Comparison of ENCODE assay signal across 22 cellular contexts in genomic region chr11:2127357-2127971, GRCh38. TPM values are rescaled to one million over a fixed set of nuclear protein-coding genes. Genes with fewer than 3 reads are reported as not detected.
"Had no signal": no experiment of that assay in that cellular context is flagged by ENCODE, and none has a peak within 500 bp of the region (broad histone marks: within the 10 kb centered on the region; RNA-seq: fewer than 3 reads in every experiment).

No MANE protein-coding gene starts in this region.

- FAIRE-seq: astrocyte, endothelial cell of umbilical vein had no signal

- H3K9ac ChIP-seq: parathyroid adenoma had no signal

- H3K79me2 ChIP-seq: parathyroid adenoma had no signal

- H3K27ac ChIP-seq: breast epithelium, esophagus muscularis mucosa, neutrophil, parathyroid adenoma, suprapubic skin, transverse colon, vagina had no signal

- H3K27me3 ChIP-seq: vagina had no signal

- ATAC-seq: SK-N-SH treated with all-trans-retinoic acid at 6 μM for 48 hours had no signal

- H2AFZ ChIP-seq: parathyroid adenoma had no signal

- H3K9me3 ChIP-seq: breast epithelium, esophagus muscularis mucosa, neutrophil, suprapubic skin, transverse colon, vagina had no signal

- H3K36me3 ChIP-seq: breast epithelium, neutrophil, suprapubic skin, transverse colon, vagina had no signal

- H3K4me3 ChIP-seq: breast epithelium, esophagus muscularis mucosa, suprapubic skin, transverse colon, vagina had no signal

- H3K4me1 ChIP-seq: breast epithelium, esophagus muscularis mucosa, parathyroid adenoma, suprapubic skin, transverse colon, vagina had no signal

- DNase-seq: activated CD4-positive, alpha-beta T cell treated with anti-CD3 and anti-CD28 coated beads, Interleukin-2, amount 10 ng/mL, durations not matched to agents 7 days and 5 days; activated CD8-positive, alpha-beta memory T cell treated with anti-CD3 and anti-CD28 coated beads, Interleukin-2, amount 50 U/mL, for 4 hours; activated effector memory CD4-positive, alpha-beta T cell treated with Interleukin-2 at 50 U/mL for 16 hours; activated naive CD4-positive, alpha-beta T cell treated with anti-CD3 and anti-CD28 coated beads, Interleukin-2, amount 50 U/mL, for 16 hours; activated T-cell treated with anti-CD3 and anti-CD28 coated beads, Interleukin-2, amount 50 U/mL, for 48 hours; cerebellar nuclear complex; effector memory CD4-positive, alpha-beta T cell; stimulated activated CD4-positive, alpha-beta T cell treated with anti-CD3 and anti-CD28 coated beads, Interleukin-12 subunit alpha, Interleukin-12 subunit beta, amount 100 ng/mL, for 4 hours; stimulated activated CD4-positive, alpha-beta T cell treated with anti-CD3 and anti-CD28 coated beads, Interleukin-1b, Interleukin-23, amount 100 ng/mL, for 48 hours; transverse colon had no signal

RNA-seq across cellular contexts. Expression of gene INS, which starts 33.5 kb away (rescaled TPM):
- total RNA-seq: activated CD4-positive, alpha-beta T cell treated with anti-CD3 and anti-CD28 coated beads, Interleukin-2, amount 10 ng/mL, durations not matched to agents 7 days and 5 days; astrocyte; breast epithelium; endothelial cell of umbilical vein; esophagus muscularis mucosa; lung microvascular endothelial cell; renal cortical epithelial cell; suprapubic skin; T-helper 1 cell treated with Interleukin-12 subunit alpha and Interleukin-12 subunit beta and Interleukin-4 antibody, amounts not matched to agents 30 ng/mL and 1 ng/mL, for 36 hours; transverse colon; vagina had no signal
- polyA plus RNA-seq: endothelial cell of umbilical vein had no signal

RNA-seq across cellular contexts. Expression of gene TH, which starts 44.2 kb away (rescaled TPM):
- total RNA-seq: activated CD4-positive, alpha-beta T cell treated with anti-CD3 and anti-CD28 coated beads, Interleukin-2, amount 10 ng/mL, durations not matched to agents 7 days and 5 days; astrocyte; breast epithelium; endothelial cell of umbilical vein; T-helper 1 cell treated with Interleukin-12 subunit alpha and Interleukin-12 subunit beta and Interleukin-4 antibody, amounts not matched to agents 30 ng/mL and 1 ng/mL, for 36 hours; transverse colon had no signal
- polyA plus RNA-seq: endothelial cell of umbilical vein had no signal
